17 cellular contexts compared by ENCODE assay signal in the genomic region with DNA sequence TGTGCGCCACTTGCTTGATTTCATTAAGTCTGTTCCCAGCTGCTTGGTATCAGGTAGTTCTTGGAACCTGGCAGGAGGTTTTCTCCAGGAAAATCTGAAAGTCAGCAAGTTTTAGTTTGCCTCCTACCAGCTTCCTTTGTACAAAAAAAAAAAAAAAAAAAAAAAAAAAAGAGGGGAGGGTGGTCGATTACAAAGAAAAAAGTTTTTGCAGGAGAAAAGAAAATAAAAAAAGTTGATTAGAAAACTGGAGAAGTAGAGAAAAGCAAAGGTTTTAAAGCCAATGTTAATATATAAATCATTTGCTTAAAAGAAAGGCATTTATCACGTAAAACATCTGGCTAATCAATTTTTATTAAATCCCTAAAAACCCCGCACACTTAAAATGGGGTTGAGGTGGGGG. TPM values are rescaled to one million over a fixed set of nuclear protein-coding genes. Genes with fewer than 3 reads are reported as not detected.
"Had no signal": no experiment of that assay in that cellular context is flagged by ENCODE, and none has a peak within 500 bp of the region (broad histone marks: within the 10 kb centered on the region; RNA-seq: fewer than 3 reads in every experiment).

No MANE protein-coding gene starts in this region.

- DNase-seq: activated CD4-positive, alpha-beta memory T cell treated with anti-CD3 and anti-CD28 coated beads for 36 hours; activated CD4-positive, alpha-beta T cell treated with anti-CD3 and anti-CD28 coated beads for 1 hour; activated CD8-positive, alpha-beta memory T cell treated with anti-CD3 and anti-CD28 coated beads, Interleukin-2, amount 10 ng/mL, durations not matched to agents 7 days and 5 days; activated naive CD4-positive, alpha-beta T cell treated with anti-CD3 and anti-CD28 coated beads, Interleukin-2, amount 10 ng/mL, durations not matched to agents 7 days and 5 days; activated T-cell treated with anti-CD3 and anti-CD28 coated beads, Interleukin-2, amount 50 U/mL, for 1 hour; dorsolateral prefrontal cortex; endodermal cell; left lung; naive thymus-derived CD8-positive, alpha-beta T cell; psoas muscle; right lobe of liver; stimulated activated naive CD8-positive, alpha-beta T cell treated with anti-CD3 and anti-CD28 coated beads, Interleukin-15, Interleukin-2, amounts not matched to agents 100 U/mL and 50 U/mL, for 24 hours; trophoblast cell had no signal

- H3K4me3 ChIP-seq: right lobe of liver had no signal

- H3K9me3 Mint-ChIP-seq: activated CD4-positive, alpha-beta memory T cell treated with anti-CD3 and anti-CD28 coated beads for 36 hours; activated naive CD4-positive, alpha-beta T cell treated with anti-CD3 and anti-CD28 coated beads, Interleukin-2, amount 10 ng/mL, durations not matched to agents 7 days and 5 days; activated T-helper 2 cell treated with anti-CD3 and anti-CD28 coated beads, Interferon-gamma antibody, Interleukin-2, Interleukin-4, amounts not matched to agents 10 μg/mL and 5 μg/mL and 100 μg/mL, durations not matched to agents 14 hours and 24 hours and 36 hours; endodermal cell had no signal

- H3K36me3 Mint-ChIP-seq: activated CD4-positive, alpha-beta memory T cell treated with anti-CD3 and anti-CD28 coated beads for 36 hours; activated CD8-positive, alpha-beta memory T cell treated with anti-CD3 and anti-CD28 coated beads, Interleukin-2, amount 10 ng/mL, durations not matched to agents 7 days and 5 days; activated naive CD4-positive, alpha-beta T cell treated with anti-CD3 and anti-CD28 coated beads, Interleukin-2, amount 10 ng/mL, durations not matched to agents 7 days and 5 days; naive thymus-derived CD8-positive, alpha-beta T cell had no signal

- H3K36me3 ChIP-seq: ascending aorta, left lung, right lobe of liver, suprapubic skin had no signal

- H3K27me3 ChIP-seq: ascending aorta had no signal

- H3K27ac Mint-ChIP-seq: activated CD4-positive, alpha-beta memory T cell treated with anti-CD3 and anti-CD28 coated beads for 36 hours; activated CD8-positive, alpha-beta memory T cell treated with anti-CD3 and anti-CD28 coated beads, Interleukin-2, amount 10 ng/mL, durations not matched to agents 7 days and 5 days; activated naive CD4-positive, alpha-beta T cell treated with anti-CD3 and anti-CD28 coated beads, Interleukin-2, amount 10 ng/mL, durations not matched to agents 7 days and 5 days; activated T-helper 2 cell treated with anti-CD3 and anti-CD28 coated beads, Interferon-gamma antibody, Interleukin-2, Interleukin-4, amounts not matched to agents 10 μg/mL and 5 μg/mL and 100 μg/mL, durations not matched to agents 14 hours and 24 hours and 36 hours; endodermal cell; naive thymus-derived CD8-positive, alpha-beta T cell had no signal

- H3K27ac ChIP-seq: ascending aorta, left lung, psoas muscle, right lobe of liver, suprapubic skin, VCaP had no signal

- H3K4me1 ChIP-seq: ascending aorta, psoas muscle, right lobe of liver had no signal

- H3K9me3 ChIP-seq: ascending aorta, left lung, psoas muscle, right lobe of liver, suprapubic skin had no signal

- H3K4me3 Mint-ChIP-seq: activated CD8-positive, alpha-beta memory T cell treated with anti-CD3 and anti-CD28 coated beads, Interleukin-2, amount 10 ng/mL, durations not matched to agents 7 days and 5 days; activated naive CD4-positive, alpha-beta T cell treated with anti-CD3 and anti-CD28 coated beads, Interleukin-2, amount 10 ng/mL, durations not matched to agents 7 days and 5 days had no signal

RNA-seq across cellular contexts. Expression of a gene that starts 5.9 kb away (rescaled TPM):
- total RNA-seq: activated CD4-positive, alpha-beta memory T cell treated with anti-CD3 and anti-CD28 coated beads for 36 hours; activated CD8-positive, alpha-beta memory T cell treated with anti-CD3 and anti-CD28 coated beads, Interleukin-2, amount 10 ng/mL, durations not matched to agents 7 days and 5 days; activated T-helper 2 cell treated with anti-CD3 and anti-CD28 coated beads, Interferon-gamma antibody, Interleukin-2, Interleukin-4, amounts not matched to agents 10 μg/mL and 5 μg/mL and 100 μg/mL, durations not matched to agents 14 hours and 24 hours and 36 hours; naive thymus-derived CD8-positive, alpha-beta T cell had no signal
- polyA plus RNA-seq: naive thymus-derived CD8-positive, alpha-beta T cell had no signal
